In genomic region chr15:63157891-63158431, GRCh38 we compare ENCODE assay signal across 8 cellular contexts. TPM values are rescaled to one million over a fixed set of nuclear protein-coding genes. Genes with fewer than 3 reads are reported as not detected.
DNase-seq lines count a peak whose midpoint lies in the region; ATAC-seq, FAIRE-seq and TF ChIP-seq lines count a peak whose summit lies in the region.

No MANE protein-coding gene starts in this region.

- peak overlapping the region; percentile 99 for H3K4me3 ChIP-seq in GM23248

- H3K9me3 Mint-ChIP-seq in activated naive CD4-positive, alpha-beta T cell treated with anti-CD3 and anti-CD28 coated beads, Interleukin-2, amount 50 U/mL, for 72 hours, result peaks cover 0 to 5% of the 10 kb centered on the region in 2 donors

- H3K9ac ChIP-seq in GM23248, result peak overlapping the region; percentile 98

- H3K4me1 ChIP-seq in GM23248 (ENCODE audit: insufficient read depth), result peaks cover 20% of the 10 kb centered on the region

- peak overlapping the region; percentile 99 for H3K27ac ChIP-seq in GM23248

- DNase-seq in NCI-H748 (lab: John Stamatoyannopoulos, UW; ENCODE audit: unreplicated experiment) (peak; percentile 38), NCI-H748 treated with DMSO at 0.1 percent for 48 hours (lab: John Stamatoyannopoulos, UW) (no peak), GM23248 (peak; percentile 95), NAMALWA (ENCODE audit: low spot score) (peak; percentile 76), glomerular visceral epithelial cell (ENCODE audit: extremely low spot score) (peak; percentile 77), occipital lobe (lab: John Stamatoyannopoulos, UW) (peak; percentile 20), D721Med (ENCODE audit: insufficient read length, low spot score) (no peak)
- peak; percentile 14 to 58 for DNase-seq in activated naive CD4-positive, alpha-beta T cell treated with anti-CD3 and anti-CD28 coated beads, Interleukin-2, amount 50 U/mL, for 72 hours (ENCODE audit: low spot score in 2 of 2)

- peaks cover 26% of the 10 kb centered on the region for H3K36me3 ChIP-seq in GM23248 (ENCODE audit: low read depth)

- H3K36me3 Mint-ChIP-seq in activated naive CD4-positive, alpha-beta T cell treated with anti-CD3 and anti-CD28 coated beads, Interleukin-2, amount 50 U/mL, for 72 hours, result peaks cover 15 to 26% of the 10 kb centered on the region in 2 donors

- in situ Hi-C loops in GM23248 (cut with MboI), result loop anchor here (25.0 kb wide), 1 partner anchor 254 kb away; no protein-coding TSS in a partner anchor

- no peaks in the 10 kb centered on the region for H4K20me1 ChIP-seq in GM23248 (ENCODE audit: insufficient read depth)

- H3K4me2 ChIP-seq in GM23248 (ENCODE audit: unreplicated experiment), result peak overlapping the region; percentile 91

- 5% methylated on average over 18 of the region's 18 CpGs for WGBS in GM23248 (ENCODE audit: low coverage in 1 of 2, low lambda C conversion rate in 2 of 2, missing lambda C conversion rate in 2 of 2), 2 experiments

- no peaks in the 10 kb centered on the region for H3K9me3 ChIP-seq in GM23248 (ENCODE audit: low read depth)

- no peak for TF ChIP-seq CTCF in D721Med (IDR thresholded peaks at IDR 0.05; ENCODE audit: insufficient read depth, missing control alignments)

- no peak for FAIRE-seq in D721Med (lab: Jason Lieb, UNC)

- H3K79me2 ChIP-seq in GM23248 (ENCODE audit: insufficient read depth), result peaks cover 57% of the 10 kb centered on the region

- H3K27ac Mint-ChIP-seq in activated naive CD4-positive, alpha-beta T cell treated with anti-CD3 and anti-CD28 coated beads, Interleukin-2, amount 50 U/mL, for 72 hours, result peak overlapping the region; percentile 92 to 99

- ATAC-seq in activated naive CD4-positive, alpha-beta T cell treated with anti-CD3 and anti-CD28 coated beads, Interleukin-2, amount 50 U/mL, for 72 hours, result peak; percentile 17 to 56

- H3K27me3 ChIP-seq in GM23248 (replicated peaks; ENCODE audit: insufficient read depth), result no peaks in the 10 kb centered on the region

- H3K9me2 ChIP-seq in GM23248 (ENCODE audit: insufficient read depth), result no peaks in the 10 kb centered on the region

- H2AFZ ChIP-seq in GM23248, result peak overlapping the region; percentile 74

- H3F3A ChIP-seq in GM23248 (ENCODE audit: insufficient read depth), result peaks cover 32% of the 10 kb centered on the region

RNA-seq across cellular contexts. Expression of gene RPS27L, which starts 0.7 kb away (rescaled TPM):
- 110 and 151 TPM in 2 replicates for total RNA-seq in GM23248 (2014; rRNA removed; shearing (Covaris generic))
- 1,175 and 1,181 TPM in 2 replicates for polyA plus RNA-seq in GM23248 (2016; fragmentation: Nextera tagmentation; extraction: Ambion mirVana)
- total RNA-seq in activated naive CD4-positive, alpha-beta T cell treated with anti-CD3 and anti-CD28 coated beads, Interleukin-2, amount 50 U/mL, for 72 hours, result 100 to 1,000 TPM; 155 to 223 TPM
- 20.0 TPM for total RNA-seq in occipital lobe

RNA-seq across cellular contexts. Expression of gene RAB8B, which starts 31.4 kb away (rescaled TPM):
- total RNA-seq in GM23248 (2014; rRNA removed; shearing (Covaris generic)), result 54.3 and 54.6 TPM in 2 replicates
- polyA plus RNA-seq in GM23248 (2016; fragmentation: Nextera tagmentation; extraction: Ambion mirVana), result 37.8 and 43.6 TPM in 2 replicates
- 100 to 1,000 TPM; 106 to 157 TPM for total RNA-seq in activated naive CD4-positive, alpha-beta T cell treated with anti-CD3 and anti-CD28 coated beads, Interleukin-2, amount 50 U/mL, for 72 hours
- total RNA-seq in occipital lobe, result 134 TPM

RNA-seq across cellular contexts. Expression of gene LACTB, which starts 36.3 kb away (rescaled TPM):
- 27.1 and 27.3 TPM in 2 replicates for total RNA-seq in GM23248 (2014; rRNA removed; shearing (Covaris generic))
- 35.8 and 39.7 TPM in 2 replicates for polyA plus RNA-seq in GM23248 (2016; fragmentation: Nextera tagmentation; extraction: Ambion mirVana)
- total RNA-seq in activated naive CD4-positive, alpha-beta T cell treated with anti-CD3 and anti-CD28 coated beads, Interleukin-2, amount 50 U/mL, for 72 hours, result 10 to 100 TPM; 21.6 to 23.2 TPM
- 20.0 TPM for total RNA-seq in occipital lobe

Comparison
In these comparisons a context has a peak if more than half of its experiments do, and no peak if none do; other contexts are left out.
1. DNase-seq: peak in NCI-H748 (single experiment), GM23248 (single experiment), NAMALWA (single experiment), activated naive CD4-positive, alpha-beta T cell treated with anti-CD3 and anti-CD28 coated beads, Interleukin-2, amount 50 U/mL, for 72 hours (2 of 2), glomerular visceral epithelial cell (single experiment) and occipital lobe (single experiment); none in NCI-H748 treated with DMSO at 0.1 percent for 48 hours (single experiment) and D721Med (single experiment).